1 cellular context compared by ENCODE assay signal in the genomic region with DNA sequence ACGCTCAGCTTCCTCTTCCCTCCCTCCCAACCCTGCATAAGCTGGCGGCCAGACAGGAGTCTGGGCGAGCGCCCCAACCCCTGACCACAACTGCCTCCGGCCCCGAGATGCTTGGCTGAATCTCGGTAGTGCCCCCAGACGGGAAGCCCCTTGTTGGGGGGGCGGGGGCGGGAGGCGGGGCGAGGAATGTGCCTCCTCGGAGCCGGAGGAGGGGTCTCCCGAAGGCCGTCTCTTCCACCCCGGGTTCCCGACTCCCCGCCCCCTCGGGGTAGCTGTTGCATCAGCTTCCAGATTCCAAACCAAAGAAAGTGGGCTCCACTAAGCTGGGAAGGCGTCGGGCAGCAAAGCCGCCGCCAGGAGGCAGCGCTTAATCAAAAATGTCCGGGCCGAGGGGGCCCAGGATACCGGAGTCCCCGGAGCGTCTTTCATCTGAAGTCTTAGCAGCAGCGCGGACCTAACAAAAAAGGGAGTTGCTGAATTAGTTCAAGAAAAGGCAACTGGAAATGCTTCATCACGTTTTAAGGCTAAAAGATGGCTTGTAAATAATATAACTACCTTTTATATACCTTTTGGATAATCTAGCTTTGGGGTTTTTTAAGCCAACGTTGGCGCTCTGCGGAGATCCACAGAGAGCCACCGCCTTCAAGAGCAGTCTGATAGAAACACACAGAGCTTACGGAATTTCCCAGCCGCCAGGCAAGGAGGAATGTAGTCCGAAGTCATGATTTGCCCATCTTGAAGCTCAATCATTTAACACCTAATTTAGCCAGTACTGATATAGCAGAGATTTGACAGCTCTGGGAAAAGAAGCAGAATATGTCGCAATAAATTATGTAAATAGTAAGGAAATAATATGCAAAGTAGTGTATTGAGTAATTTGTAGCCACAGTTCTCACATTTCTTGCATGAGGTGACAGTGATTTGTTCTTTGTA.
A peak's percentile ranks its signal among the peaks of the same experiment; 100 is the strongest.
TF ChIP-seq lines count a peak whose summit lies in the region.

No MANE protein-coding gene starts in this region.

TF ChIP-seq in HepG2, 621 proteins besides CTCF, POLR2A, EP300 and RAD21 (continued from another document and continues in another):
- TF ChIP-seq, protein P1, sequence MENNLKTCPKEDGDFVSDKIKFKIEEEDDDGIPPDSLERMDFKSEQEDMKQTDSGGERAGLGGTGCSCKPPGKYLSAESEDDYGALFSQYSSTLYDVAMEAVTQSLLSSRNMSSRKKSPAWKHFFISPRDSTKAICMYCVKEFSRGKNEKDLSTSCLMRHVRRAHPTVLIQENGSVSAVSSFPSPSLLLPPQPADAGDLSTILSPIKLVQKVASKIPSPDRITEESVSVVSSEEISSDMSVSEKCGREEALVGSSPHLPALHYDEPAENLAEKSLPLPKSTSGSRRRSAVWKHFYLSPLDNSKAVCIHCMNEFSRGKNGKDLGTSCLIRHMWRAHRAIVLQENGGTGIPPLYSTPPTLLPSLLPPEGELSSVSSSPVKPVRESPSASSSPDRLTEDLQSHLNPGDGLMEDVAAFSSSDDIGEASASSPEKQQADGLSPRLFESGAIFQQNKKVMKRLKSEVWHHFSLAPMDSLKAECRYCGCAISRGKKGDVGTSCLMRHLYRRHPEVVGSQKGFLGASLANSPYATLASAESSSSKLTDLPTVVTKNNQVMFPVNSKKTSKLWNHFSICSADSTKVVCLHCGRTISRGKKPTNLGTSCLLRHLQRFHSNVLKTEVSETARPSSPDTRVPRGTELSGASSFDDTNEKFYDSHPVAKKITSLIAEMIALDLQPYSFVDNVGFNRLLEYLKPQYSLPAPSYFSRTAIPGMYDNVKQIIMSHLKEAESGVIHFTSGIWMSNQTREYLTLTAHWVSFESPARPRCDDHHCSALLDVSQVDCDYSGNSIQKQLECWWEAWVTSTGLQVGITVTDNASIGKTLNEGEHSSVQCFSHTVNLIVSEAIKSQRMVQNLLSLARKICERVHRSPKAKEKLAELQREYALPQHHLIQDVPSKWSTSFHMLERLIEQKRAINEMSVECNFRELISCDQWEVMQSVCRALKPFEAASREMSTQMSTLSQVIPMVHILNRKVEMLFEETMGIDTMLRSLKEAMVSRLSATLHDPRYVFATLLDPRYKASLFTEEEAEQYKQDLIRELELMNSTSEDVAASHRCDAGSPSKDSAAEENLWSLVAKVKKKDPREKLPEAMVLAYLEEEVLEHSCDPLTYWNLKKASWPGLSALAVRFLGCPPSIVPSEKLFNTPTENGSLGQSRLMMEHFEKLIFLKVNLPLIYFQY (CRISPR knock-in tag; IDR thresholded peaks at IDR 0.05; ENCODE audit: borderline replicate concordance) = peak; percentile 92
- TF ChIP-seq, protein P2, sequence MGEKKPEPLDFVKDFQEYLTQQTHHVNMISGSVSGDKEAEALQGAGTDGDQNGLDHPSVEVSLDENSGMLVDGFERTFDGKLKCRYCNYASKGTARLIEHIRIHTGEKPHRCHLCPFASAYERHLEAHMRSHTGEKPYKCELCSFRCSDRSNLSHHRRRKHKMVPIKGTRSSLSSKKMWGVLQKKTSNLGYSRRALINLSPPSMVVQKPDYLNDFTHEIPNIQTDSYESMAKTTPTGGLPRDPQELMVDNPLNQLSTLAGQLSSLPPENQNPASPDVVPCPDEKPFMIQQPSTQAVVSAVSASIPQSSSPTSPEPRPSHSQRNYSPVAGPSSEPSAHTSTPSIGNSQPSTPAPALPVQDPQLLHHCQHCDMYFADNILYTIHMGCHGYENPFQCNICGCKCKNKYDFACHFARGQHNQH (CRISPR knock-in tag; IDR thresholded peaks at IDR 0.05) = peak; percentile 72; the same call in 1 of the 2 replicates
- TF ChIP-seq ZFP36 (IDR thresholded peaks at IDR 0.05; ENCODE audit: borderline replicate concordance, low read depth, low read length, partially characterized antibody) (no peak), ZNF382 (CRISPR knock-in tag; IDR thresholded peaks at IDR 0.05; ENCODE audit: borderline replicate concordance) (no peak), CBX2 (IDR thresholded peaks at IDR 0.05; ENCODE audit: low read depth, low read length) (no peak), CBX2 (CRISPR knock-in tag; IDR thresholded peaks at IDR 0.05; ENCODE audit: low read depth) (no peak), KDM5B (CRISPR knock-in tag; IDR thresholded peaks at IDR 0.05; ENCODE audit: borderline replicate concordance) (no peak), CCAR2 (optimal IDR thresholded peaks at IDR 0.05; ENCODE audit: low read depth, low read length) (no peak), HOXA7 (CRISPR knock-in tag; IDR thresholded peaks at IDR 0.05) (no peak), CEBPB (IDR thresholded peaks at IDR 0.05; ENCODE audit: borderline replicate concordance, low read depth, low read length) (peak; percentile 94), ZC3H13 (CRISPR knock-in tag; IDR thresholded peaks at IDR 0.05) (no peak), CC2D1A (CRISPR knock-in tag; IDR thresholded peaks at IDR 0.05) (no peak), SUZ12 (IDR thresholded peaks at IDR 0.05; ENCODE audit: low read depth, low read length) (no peak), ZNF672 (CRISPR knock-in tag; IDR thresholded peaks at IDR 0.05) (no peak), ZNF460 (CRISPR knock-in tag; IDR thresholded peaks at IDR 0.05; ENCODE audit: borderline replicate concordance) (no peak), PHF5A (CRISPR knock-in tag; IDR thresholded peaks at IDR 0.05; ENCODE audit: low read depth, unreplicated experiment) (no peak), NFIB (CRISPR knock-in tag; IDR thresholded peaks at IDR 0.05; ENCODE audit: borderline replicate concordance) (no peak), MEF2D (CRISPR knock-in tag; IDR thresholded peaks at IDR 0.05) (peak; percentile 42; the same call in 1 of the 2 replicates), FOXK1 (CRISPR knock-in tag; IDR thresholded peaks at IDR 0.05; ENCODE audit: borderline replicate concordance, low read depth) (peak; percentile 36; the same call in 1 of the 2 replicates), ZNF891 (CRISPR knock-in tag; IDR thresholded peaks at IDR 0.05) (no peak), KLF15 (CRISPR knock-in tag; IDR thresholded peaks at IDR 0.05; ENCODE audit: borderline replicate concordance) (no peak; the same call in 1 of the 2 replicates), CHD4 (IDR thresholded peaks at IDR 0.05; ENCODE audit: borderline replicate concordance, low read length) (no peak), ZFYVE20 (CRISPR knock-in tag; IDR thresholded peaks at IDR 0.05; ENCODE audit: borderline replicate concordance, low read depth) (no peak), MED13 (CRISPR knock-in tag; IDR thresholded peaks at IDR 0.05) (no peak), JUN (CRISPR knock-in tag; IDR thresholded peaks at IDR 0.05) (no peak), CEBPG (CRISPR knock-in tag; IDR thresholded peaks at IDR 0.05) (peak; percentile 97), ZNF333 (CRISPR knock-in tag; IDR thresholded peaks at IDR 0.05; ENCODE audit: borderline replicate concordance) (no peak), SRY (CRISPR knock-in tag; IDR thresholded peaks at IDR 0.05) (no peak), ZNF292 (CRISPR knock-in tag; IDR thresholded peaks at IDR 0.05; ENCODE audit: borderline replicate concordance, low read depth) (no peak), NFYC (CRISPR knock-in tag; IDR thresholded peaks at IDR 0.05) (0 out of 2 replicates have a peak, but pooled peaks have one; percentile 20), ZNF660 (CRISPR knock-in tag; IDR thresholded peaks at IDR 0.05; ENCODE audit: borderline replicate concordance, low read depth) (no peak), RELA (CRISPR knock-in tag; IDR thresholded peaks at IDR 0.05) (peak; percentile 34; the same call in 1 of the 2 replicates), MXD4 (CRISPR knock-in tag; IDR thresholded peaks at IDR 0.05) (0 out of 2 replicates have a peak, but pooled peaks have one; percentile 62), ZSCAN9 (CRISPR knock-in tag; IDR thresholded peaks at IDR 0.05; ENCODE audit: borderline replicate concordance) (no peak), KAT7 (CRISPR knock-in tag; IDR thresholded peaks at IDR 0.05; ENCODE audit: borderline replicate concordance) (no peak), HOXD1 (CRISPR knock-in tag; IDR thresholded peaks at IDR 0.05) (no peak), ZNF34 (CRISPR knock-in tag; IDR thresholded peaks at IDR 0.05; ENCODE audit: borderline replicate concordance) (no peak), NR2F2 (IDR thresholded peaks at IDR 0.05; ENCODE audit: borderline replicate concordance, low read depth) (no peak), GABPA (IDR thresholded peaks at IDR 0.05; ENCODE audit: low read depth, low read length) (no peak), GABPA (CRISPR knock-in tag; IDR thresholded peaks at IDR 0.05; ENCODE audit: low read depth) (no peak)
- TF ChIP-seq, protein P3, sequence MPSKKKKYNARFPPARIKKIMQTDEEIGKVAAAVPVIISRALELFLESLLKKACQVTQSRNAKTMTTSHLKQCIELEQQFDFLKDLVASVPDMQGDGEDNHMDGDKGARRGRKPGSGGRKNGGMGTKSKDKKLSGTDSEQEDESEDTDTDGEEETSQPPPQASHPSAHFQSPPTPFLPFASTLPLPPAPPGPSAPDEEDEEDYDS (CRISPR knock-in tag; IDR thresholded peaks at IDR 0.05) = no peak; the same call in 1 of the 2 replicates
- TF ChIP-seq, protein P4, sequence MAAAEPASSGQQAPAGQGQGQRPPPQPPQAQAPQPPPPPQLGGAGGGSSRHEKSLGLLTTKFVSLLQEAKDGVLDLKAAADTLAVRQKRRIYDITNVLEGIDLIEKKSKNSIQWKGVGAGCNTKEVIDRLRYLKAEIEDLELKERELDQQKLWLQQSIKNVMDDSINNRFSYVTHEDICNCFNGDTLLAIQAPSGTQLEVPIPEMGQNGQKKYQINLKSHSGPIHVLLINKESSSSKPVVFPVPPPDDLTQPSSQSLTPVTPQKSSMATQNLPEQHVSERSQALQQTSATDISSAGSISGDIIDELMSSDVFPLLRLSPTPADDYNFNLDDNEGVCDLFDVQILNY (CRISPR knock-in tag; conservative IDR thresholded peaks at IDR 0.05) = no peak
- TF ChIP-seq, protein P5, sequence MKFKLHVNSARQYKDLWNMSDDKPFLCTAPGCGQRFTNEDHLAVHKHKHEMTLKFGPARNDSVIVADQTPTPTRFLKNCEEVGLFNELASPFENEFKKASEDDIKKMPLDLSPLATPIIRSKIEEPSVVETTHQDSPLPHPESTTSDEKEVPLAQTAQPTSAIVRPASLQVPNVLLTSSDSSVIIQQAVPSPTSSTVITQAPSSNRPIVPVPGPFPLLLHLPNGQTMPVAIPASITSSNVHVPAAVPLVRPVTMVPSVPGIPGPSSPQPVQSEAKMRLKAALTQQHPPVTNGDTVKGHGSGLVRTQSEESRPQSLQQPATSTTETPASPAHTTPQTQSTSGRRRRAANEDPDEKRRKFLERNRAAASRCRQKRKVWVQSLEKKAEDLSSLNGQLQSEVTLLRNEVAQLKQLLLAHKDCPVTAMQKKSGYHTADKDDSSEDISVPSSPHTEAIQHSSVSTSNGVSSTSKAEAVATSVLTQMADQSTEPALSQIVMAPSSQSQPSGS (CRISPR knock-in tag; IDR thresholded peaks at IDR 0.05) = peak; percentile 72
- TF ChIP-seq, protein P6, sequence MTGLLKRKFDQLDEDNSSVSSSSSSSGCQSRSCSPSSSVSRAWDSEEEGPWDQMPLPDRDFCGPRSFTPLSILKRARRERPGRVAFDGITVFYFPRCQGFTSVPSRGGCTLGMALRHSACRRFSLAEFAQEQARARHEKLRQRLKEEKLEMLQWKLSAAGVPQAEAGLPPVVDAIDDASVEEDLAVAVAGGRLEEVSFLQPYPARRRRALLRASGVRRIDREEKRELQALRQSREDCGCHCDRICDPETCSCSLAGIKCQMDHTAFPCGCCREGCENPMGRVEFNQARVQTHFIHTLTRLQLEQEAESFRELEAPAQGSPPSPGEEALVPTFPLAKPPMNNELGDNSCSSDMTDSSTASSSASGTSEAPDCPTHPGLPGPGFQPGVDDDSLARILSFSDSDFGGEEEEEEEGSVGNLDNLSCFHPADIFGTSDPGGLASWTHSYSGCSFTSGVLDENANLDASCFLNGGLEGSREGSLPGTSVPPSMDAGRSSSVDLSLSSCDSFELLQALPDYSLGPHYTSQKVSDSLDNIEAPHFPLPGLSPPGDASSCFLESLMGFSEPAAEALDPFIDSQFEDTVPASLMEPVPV (CRISPR knock-in tag; IDR thresholded peaks at IDR 0.05) = no peak; the same call in 1 of the 2 replicates
- TF ChIP-seq, protein P7, sequence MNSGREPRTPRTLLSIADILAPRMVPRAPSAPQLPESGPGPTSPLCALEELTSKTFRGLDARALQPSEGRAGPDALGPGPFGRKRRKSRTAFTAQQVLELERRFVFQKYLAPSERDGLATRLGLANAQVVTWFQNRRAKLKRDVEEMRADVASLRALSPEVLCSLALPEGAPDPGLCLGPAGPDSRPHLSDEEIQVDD (CRISPR knock-in tag; IDR thresholded peaks at IDR 0.05; ENCODE audit: borderline replicate concordance) = no peak
- TF ChIP-seq, protein P8, sequence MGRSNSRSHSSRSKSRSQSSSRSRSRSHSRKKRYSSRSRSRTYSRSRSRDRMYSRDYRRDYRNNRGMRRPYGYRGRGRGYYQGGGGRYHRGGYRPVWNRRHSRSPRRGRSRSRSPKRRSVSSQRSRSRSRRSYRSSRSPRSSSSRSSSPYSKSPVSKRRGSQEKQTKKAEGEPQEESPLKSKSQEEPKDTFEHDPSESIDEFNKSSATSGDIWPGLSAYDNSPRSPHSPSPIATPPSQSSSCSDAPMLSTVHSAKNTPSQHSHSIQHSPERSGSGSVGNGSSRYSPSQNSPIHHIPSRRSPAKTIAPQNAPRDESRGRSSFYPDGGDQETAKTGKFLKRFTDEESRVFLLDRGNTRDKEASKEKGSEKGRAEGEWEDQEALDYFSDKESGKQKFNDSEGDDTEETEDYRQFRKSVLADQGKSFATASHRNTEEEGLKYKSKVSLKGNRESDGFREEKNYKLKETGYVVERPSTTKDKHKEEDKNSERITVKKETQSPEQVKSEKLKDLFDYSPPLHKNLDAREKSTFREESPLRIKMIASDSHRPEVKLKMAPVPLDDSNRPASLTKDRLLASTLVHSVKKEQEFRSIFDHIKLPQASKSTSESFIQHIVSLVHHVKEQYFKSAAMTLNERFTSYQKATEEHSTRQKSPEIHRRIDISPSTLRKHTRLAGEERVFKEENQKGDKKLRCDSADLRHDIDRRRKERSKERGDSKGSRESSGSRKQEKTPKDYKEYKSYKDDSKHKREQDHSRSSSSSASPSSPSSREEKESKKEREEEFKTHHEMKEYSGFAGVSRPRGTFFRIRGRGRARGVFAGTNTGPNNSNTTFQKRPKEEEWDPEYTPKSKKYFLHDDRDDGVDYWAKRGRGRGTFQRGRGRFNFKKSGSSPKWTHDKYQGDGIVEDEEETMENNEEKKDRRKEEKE (IDR thresholded peaks at IDR 0.05) = no peak
- TF ChIP-seq, protein P9, sequence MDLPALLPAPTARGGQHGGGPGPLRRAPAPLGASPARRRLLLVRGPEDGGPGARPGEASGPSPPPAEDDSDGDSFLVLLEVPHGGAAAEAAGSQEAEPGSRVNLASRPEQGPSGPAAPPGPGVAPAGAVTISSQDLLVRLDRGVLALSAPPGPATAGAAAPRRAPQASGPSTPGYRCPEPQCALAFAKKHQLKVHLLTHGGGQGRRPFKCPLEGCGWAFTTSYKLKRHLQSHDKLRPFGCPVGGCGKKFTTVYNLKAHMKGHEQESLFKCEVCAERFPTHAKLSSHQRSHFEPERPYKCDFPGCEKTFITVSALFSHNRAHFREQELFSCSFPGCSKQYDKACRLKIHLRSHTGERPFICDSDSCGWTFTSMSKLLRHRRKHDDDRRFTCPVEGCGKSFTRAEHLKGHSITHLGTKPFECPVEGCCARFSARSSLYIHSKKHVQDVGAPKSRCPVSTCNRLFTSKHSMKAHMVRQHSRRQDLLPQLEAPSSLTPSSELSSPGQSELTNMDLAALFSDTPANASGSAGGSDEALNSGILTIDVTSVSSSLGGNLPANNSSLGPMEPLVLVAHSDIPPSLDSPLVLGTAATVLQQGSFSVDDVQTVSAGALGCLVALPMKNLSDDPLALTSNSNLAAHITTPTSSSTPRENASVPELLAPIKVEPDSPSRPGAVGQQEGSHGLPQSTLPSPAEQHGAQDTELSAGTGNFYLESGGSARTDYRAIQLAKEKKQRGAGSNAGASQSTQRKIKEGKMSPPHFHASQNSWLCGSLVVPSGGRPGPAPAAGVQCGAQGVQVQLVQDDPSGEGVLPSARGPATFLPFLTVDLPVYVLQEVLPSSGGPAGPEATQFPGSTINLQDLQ (CRISPR knock-in tag; IDR thresholded peaks at IDR 0.05) = no peak
